Comparison of ENCODE assay signal across 27 cellular contexts in the genomic region with DNA sequence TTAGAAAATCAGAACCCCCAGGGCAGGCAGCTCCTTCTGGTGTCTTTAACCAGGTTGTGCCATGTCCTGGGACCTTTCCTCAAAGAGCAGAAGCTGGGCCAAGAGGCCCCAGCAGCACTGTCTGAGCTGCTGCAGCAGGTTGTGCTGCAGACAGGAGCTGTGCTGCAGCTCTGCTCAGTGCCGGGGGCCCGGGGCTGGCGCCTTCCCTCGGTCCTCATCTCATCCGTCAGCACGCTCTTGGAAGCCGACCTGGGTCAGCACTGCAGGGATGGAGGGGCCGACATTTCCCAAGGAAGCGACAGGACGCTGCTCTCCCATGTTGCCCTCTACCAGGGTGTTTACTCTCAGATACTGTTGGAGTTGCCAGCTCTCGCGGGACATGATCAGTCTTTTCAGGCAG.
"Had no signal": no experiment of that assay in that cellular context is flagged by ENCODE, and none has a peak within 500 bp of the region (broad histone marks: within the 10 kb centered on the region; RNA-seq: fewer than 3 reads in every experiment).

No MANE protein-coding gene starts in this region.

- H3K36me3 ChIP-seq: uterus had no signal

- H3K9me3 ChIP-seq: stomach, suprapubic skin, testis, thoracic aorta, thyroid gland, tibial artery, tibial nerve, transverse colon, upper lobe of left lung, upper lobe of right lung, uterus, vagina had no signal

- H3K27me3 ChIP-seq: stomach, suprapubic skin, testis, thyroid gland, tibial artery, tibial nerve, transverse colon, upper lobe of left lung, upper lobe of right lung, uterus, vagina had no signal

- FAIRE-seq: urothelium cell line had no signal

- H3K4me3 ChIP-seq: stomach, suprapubic skin, testis, thoracic aorta, thyroid gland, tibial artery, tibial nerve, transverse colon, upper lobe of left lung, upper lobe of right lung, uterus, vagina had no signal

- ATAC-seq: stimulated activated effector memory CD8-positive, alpha-beta T cell treated with anti-CD3 and anti-CD28 coated beads, Interleukin-12 subunit alpha, Interleukin-12 subunit beta, amount 100 ng/mL, for 72 hours; stimulated activated memory B cell treated with anti-CD40 and anti-IgM and Interleukin-4, amounts not matched to agents 10 μg/mL and 1 μg/mL and 100 μg/mL, for 72 hours; stimulated activated naive B cell treated with anti-CD40 and anti-IgM and Interleukin-4, amounts not matched to agents 10 μg/mL and 1 μg/mL and 100 μg/mL, for 72 hours; stimulated activated naive CD8-positive, alpha-beta T cell treated with anti-CD3 and anti-CD28 coated beads, Interleukin-15, amount 100 ng/mL, for 72 hours; stimulated activated naive CD8-positive, alpha-beta T cell treated with anti-CD3 and anti-CD28 coated beads, Interleukin-15, Interleukin-2, amounts not matched to agents 100 U/mL and 50 U/mL, for 24 hours; upper lobe of right lung had no signal

- H3K4me1 ChIP-seq: stomach, suprapubic skin, testis, thyroid gland, tibial artery, tibial nerve, upper lobe of left lung, upper lobe of right lung, uterus, vagina had no signal

- H3K27ac ChIP-seq: stomach, suprapubic skin, testis, thoracic aorta, thyroid gland, tibial artery, tibial nerve, transverse colon, upper lobe of left lung, upper lobe of right lung, uterus, vagina had no signal

- DNase-seq: stimulated activated CD4-positive, alpha-beta T cell treated with anti-CD3 and anti-CD28 coated beads, Interleukin-2, amount 100 ng/mL, for 48 hours; stimulated activated CD4-positive, alpha-beta T cell treated with anti-CD3 and anti-CD28 coated beads, Interleukin-4, amount 100 ng/mL, for 1 hour; stimulated activated CD4-positive, alpha-beta T cell treated with anti-CD3 and anti-CD28 coated beads, Interleukin-4, amount 100 ng/mL, for 24 hours; stimulated activated CD4-positive, alpha-beta T cell treated with anti-CD3 and anti-CD28 coated beads, Interleukin-4, amount 100 ng/mL, for 4 hours; stimulated activated CD8-positive, alpha-beta memory T cell treated with anti-CD3 and anti-CD28 coated beads, Interleukin-4, amount 100 ng/mL, for 48 hours; stimulated activated naive B cell treated with anti-CD40 and anti-IgM and Interleukin-4, amounts not matched to agents 10 μg/mL and 1 μg/mL and 100 μg/mL, for 72 hours; stimulated activated naive CD4-positive, alpha-beta T cell; stimulated activated naive CD4-positive, alpha-beta T cell treated with Interleukin-2 at 50 U/mL for 16 hours; stimulated activated naive CD8-positive, alpha-beta T cell treated with anti-CD3 and anti-CD28 coated beads, Interleukin-15, amount 100 ng/mL, for 72 hours; stimulated activated naive CD8-positive, alpha-beta T cell treated with anti-CD3 and anti-CD28 coated beads, Interleukin-15, Interleukin-2, amounts not matched to agents 100 U/mL and 50 U/mL, for 24 hours; stomach; substantia nigra; testis; thyroid gland; tibial artery; transverse colon; trophoblast cell; upper lobe of right lung; uterus had no signal
